Comparison of ENCODE assay signal across 1 cellular context in genomic region chr7:7157887-7158271, GRCh38.
TF ChIP-seq lines count a peak whose summit lies in the region.

No MANE protein-coding gene starts in this region.

TF ChIP-seq in HCT116, 20 proteins besides CTCF, POLR2A, EP300 and RAD21 (continued from another document):
- TF ChIP-seq, protein P1, sequence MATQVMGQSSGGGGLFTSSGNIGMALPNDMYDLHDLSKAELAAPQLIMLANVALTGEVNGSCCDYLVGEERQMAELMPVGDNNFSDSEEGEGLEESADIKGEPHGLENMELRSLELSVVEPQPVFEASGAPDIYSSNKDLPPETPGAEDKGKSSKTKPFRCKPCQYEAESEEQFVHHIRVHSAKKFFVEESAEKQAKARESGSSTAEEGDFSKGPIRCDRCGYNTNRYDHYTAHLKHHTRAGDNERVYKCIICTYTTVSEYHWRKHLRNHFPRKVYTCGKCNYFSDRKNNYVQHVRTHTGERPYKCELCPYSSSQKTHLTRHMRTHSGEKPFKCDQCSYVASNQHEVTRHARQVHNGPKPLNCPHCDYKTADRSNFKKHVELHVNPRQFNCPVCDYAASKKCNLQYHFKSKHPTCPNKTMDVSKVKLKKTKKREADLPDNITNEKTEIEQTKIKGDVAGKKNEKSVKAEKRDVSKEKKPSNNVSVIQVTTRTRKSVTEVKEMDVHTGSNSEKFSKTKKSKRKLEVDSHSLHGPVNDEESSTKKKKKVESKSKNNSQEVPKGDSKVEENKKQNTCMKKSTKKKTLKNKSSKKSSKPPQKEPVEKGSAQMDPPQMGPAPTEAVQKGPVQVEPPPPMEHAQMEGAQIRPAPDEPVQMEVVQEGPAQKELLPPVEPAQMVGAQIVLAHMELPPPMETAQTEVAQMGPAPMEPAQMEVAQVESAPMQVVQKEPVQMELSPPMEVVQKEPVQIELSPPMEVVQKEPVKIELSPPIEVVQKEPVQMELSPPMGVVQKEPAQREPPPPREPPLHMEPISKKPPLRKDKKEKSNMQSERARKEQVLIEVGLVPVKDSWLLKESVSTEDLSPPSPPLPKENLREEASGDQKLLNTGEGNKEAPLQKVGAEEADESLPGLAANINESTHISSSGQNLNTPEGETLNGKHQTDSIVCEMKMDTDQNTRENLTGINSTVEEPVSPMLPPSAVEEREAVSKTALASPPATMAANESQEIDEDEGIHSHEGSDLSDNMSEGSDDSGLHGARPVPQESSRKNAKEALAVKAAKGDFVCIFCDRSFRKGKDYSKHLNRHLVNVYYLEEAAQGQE (IDR thresholded peaks at IDR 0.05; ENCODE audit: low read depth) = no peak
- TF ChIP-seq MAX (IDR thresholded peaks at IDR 0.05) (no peak), ZNF274 (IDR thresholded peaks at IDR 0.05; ENCODE audit: low read depth, low read length) (no peak), FOSL1 (IDR thresholded peaks at IDR 0.05; ENCODE audit: low read depth) (no peak), SIN3A (IDR thresholded peaks at IDR 0.05; ENCODE audit: low read depth) (no peak), ZBTB33 (IDR thresholded peaks at IDR 0.05; ENCODE audit: extremely low read depth, insufficient replicate concordance, low read length) (no peak), TCF7L2 (IDR thresholded peaks at IDR 0.05; ENCODE audit: borderline replicate concordance, extremely low read depth, insufficient read depth, insufficient read length) (no peak), CEBPB (IDR thresholded peaks at IDR 0.05; ENCODE audit: low read depth) (no peak), YY1 (IDR thresholded peaks at IDR 0.05; ENCODE audit: extremely low read depth, insufficient replicate concordance, low read depth, low read length) (no peak), JUND (IDR thresholded peaks at IDR 0.05) (no peak), EZH2 (IDR thresholded peaks at IDR 0.05) (no peak)
- TF ChIP-seq, protein P2, sequence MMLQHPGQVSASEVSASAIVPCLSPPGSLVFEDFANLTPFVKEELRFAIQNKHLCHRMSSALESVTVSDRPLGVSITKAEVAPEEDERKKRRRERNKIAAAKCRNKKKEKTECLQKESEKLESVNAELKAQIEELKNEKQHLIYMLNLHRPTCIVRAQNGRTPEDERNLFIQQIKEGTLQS (IDR thresholded peaks at IDR 0.05) = no peak
TF ChIP-seq in HCT116: peak in this region for 0.
